Comparison of ENCODE assay signal across 8 cellular contexts in genomic region chr17:17835415-17836249, GRCh38. TPM values are rescaled to one million over a fixed set of nuclear protein-coding genes. Genes with fewer than 3 reads are reported as not detected.
DNase-seq lines count a peak whose midpoint lies in the region; ATAC-seq and TF ChIP-seq lines count a peak whose summit lies in the region.

No MANE protein-coding gene starts in this region.

- no peaks in the 10 kb centered on the region for H4K20me1 ChIP-seq in MM.1S (ENCODE audit: insufficient read depth, low read length)

- DNase-seq in BE2C, result no peak
- DNase-seq in MM.1S, result no peak
- DNase-seq in dorsolateral prefrontal cortex, result no peak
- DNase-seq in natural killer cell, result no peak
- DNase-seq in NCI-H1694 (lab: John Stamatoyannopoulos, UW), result no peak
- DNase-seq in SK-N-DZ (ENCODE audit: low spot score), result no peak
- no peak for DNase-seq in GM13977 (ENCODE audit: low spot score)

- intact Hi-C loops in dorsolateral prefrontal cortex (cut with DNase I) (loop anchor here (1.0 to 2.0 kb wide), 2 partner anchors 10 to 15 kb away; no protein-coding TSS in a partner anchor), natural killer cell (cut with micrococcal nuclease) (loop anchor here (1.0 to 5.0 kb wide), 4 partner anchors 11 to 83 kb away; no protein-coding TSS in a partner anchor)

- H3K9ac ChIP-seq in MM.1S (ENCODE audit: low read length), result peak overlapping the region; percentile 99; the same call in 1 of the 2 replicates

- ATAC-seq in natural killer cell, result no peak
- no peak for ATAC-seq in GM21381 (IDR thresholded peaks at IDR 0.05; ENCODE audit: unreplicated experiment)

- H3K9me3 Mint-ChIP-seq in natural killer cell, result no peaks in the 10 kb centered on the region

- H3K27me3 ChIP-seq in BE2C (no peaks in the 10 kb centered on the region), MM.1S (replicated peaks; ENCODE audit: insufficient read depth, low read length) (no peaks in the 10 kb centered on the region), dorsolateral prefrontal cortex (no peaks in the 10 kb centered on the region)

- TF ChIP-seq CTCF in BE2C (IDR thresholded peaks at IDR 0.05; ENCODE audit: low read depth, low read length) (no peak), MM.1S (IDR thresholded peaks at IDR 0.05; ENCODE audit: low read length) (no peak), dorsolateral prefrontal cortex (IDR thresholded peaks at IDR 0.05 in 54 of 56, conservative IDR thresholded peaks at IDR 0.05 in 2 of 56; ENCODE audit: low read depth in 1 of 56, partially characterized antibody in 56 of 56) (peak in 1 of 56 donors; percentile 32), natural killer cell (IDR thresholded peaks at IDR 0.05) (no peak), GM13977 (IDR thresholded peaks at IDR 0.05; ENCODE audit: extremely low read depth, insufficient read depth, missing control alignments) (no peak)

- H3K27me3 Mint-ChIP-seq in natural killer cell (ENCODE audit: low read depth in 2 of 2), result no peaks in the 10 kb centered on the region

- no peaks in the 10 kb centered on the region for H3K36me3 Mint-ChIP-seq in natural killer cell

- no peaks in the 10 kb centered on the region for H3K9me2 ChIP-seq in MM.1S (replicated peaks; ENCODE audit: insufficient read depth, low read length)

- H3K4me1 Mint-ChIP-seq in natural killer cell, result peaks cover 20 to 37% of the 10 kb centered on the region in 2 donors

- H3K9me3 ChIP-seq in BE2C (no peaks in the 10 kb centered on the region), MM.1S (replicated peaks; ENCODE audit: insufficient read depth, low read length) (no peaks in the 10 kb centered on the region)

- peaks cover 48% of the 10 kb centered on the region for H3K79me2 ChIP-seq in MM.1S (ENCODE audit: low read length)

- H3K27ac ChIP-seq in MM.1S (ENCODE audit: low read length), result no peak overlapping the region; the same call in 1 of the 2 replicates
- peak overlapping the region; percentile 91 to 100 (median 100) for H3K27ac ChIP-seq in dorsolateral prefrontal cortex

- H3K4me3 ChIP-seq in BE2C (ENCODE audit: low read depth, low read length), result peak overlapping the region; percentile 76
- peak overlapping the region; percentile 91 for H3K4me3 ChIP-seq in MM.1S (ENCODE audit: low read length)
- H3K4me3 ChIP-seq in dorsolateral prefrontal cortex, result peak overlapping the region; percentile 22 to 99 (median 92)

- H3K4me1 ChIP-seq in BE2C (peaks cover 28% of the 10 kb centered on the region), MM.1S (ENCODE audit: low read length) (peaks cover 46% of the 10 kb centered on the region)

- in situ Hi-C loops in GM13977 (cut with MboI; ENCODE audit: low pct_unique_long_range_greater_than_20kb, low sequenced_read_pairs, unreplicated experiment), result no loop called here

- peak overlapping the region; percentile 96 for H3K4me2 ChIP-seq in MM.1S (ENCODE audit: low read depth, low read length)

- H3K27ac Mint-ChIP-seq in natural killer cell, result peak overlapping the region; percentile 92 to 98

- peak overlapping the region; percentile 74 for H3K4me3 Mint-ChIP-seq in natural killer cell

- H3F3A ChIP-seq in MM.1S (ENCODE audit: insufficient read depth, low read length), result peaks cover 8% of the 10 kb centered on the region

- H2AFZ ChIP-seq in MM.1S (ENCODE audit: low read length), result no peak overlapping the region

- peaks cover 16% of the 10 kb centered on the region for H3K36me3 ChIP-seq in BE2C
- H3K36me3 ChIP-seq in MM.1S (replicated peaks; ENCODE audit: insufficient read depth, low read length), result no peaks in the 10 kb centered on the region

RNA-seq across cellular contexts. Expression of gene SREBF1, which starts 1.2 kb away (rescaled TPM):
- polyA plus RNA-seq in BE2C (2012; ENCODE audit: insufficient read depth, insufficient read length, low read depth), result 73.2 TPM
- total RNA-seq in dorsolateral prefrontal cortex (100 to 1,000 TPM in 84 of 120 experiments, 10 to 100 TPM in 36; 57.2 to 359 (median 120) TPM), natural killer cell (100 to 1,000 TPM in 2 of 3 donors, 10 to 100 TPM in 1; 80.7 to 208 (median 119) TPM)
- polyA plus RNA-seq in SK-N-DZ (2014; cell fraction: cytosol; rRNA removed), result 57.6 and 67.5 TPM in 2 replicates
- polyA plus RNA-seq in SK-N-DZ (2014; cell fraction: nucleus; rRNA removed), result 182 and 191 TPM in 2 replicates
